ENCODE assay signal across 8 cellular contexts in genomic region chr12:78229491-78230209, GRCh38.
A peak's percentile ranks its signal among the peaks of the same experiment; 100 is the strongest.
DNase-seq lines count a peak whose midpoint lies in the region; ATAC-seq and TF ChIP-seq lines count a peak whose summit lies in the region.

No MANE protein-coding gene starts in this region.

- ATAC-seq in GM21529 (IDR thresholded peaks at IDR 0.05; ENCODE audit: unreplicated experiment), result peak; percentile 98

- H3K4me3 ChIP-seq in HL-60 (replicated peaks; ENCODE audit: insufficient read depth, low read length), result no peak overlapping the region
- no peak overlapping the region for H3K4me3 ChIP-seq in SJCRH30

- no peak overlapping the region for H3K27ac Mint-ChIP-seq in activated naive CD4-positive, alpha-beta T cell treated with anti-CD3 and anti-CD28 coated beads for 36 hours

- DNase-seq in activated naive CD4-positive, alpha-beta T cell treated with anti-CD3 and anti-CD28 coated beads for 36 hours, result peak; percentile 47
- no peak for DNase-seq in activated naive CD4-positive, alpha-beta T cell treated with anti-CD3 and anti-CD28 coated beads, Interleukin-2, amount 50 U/mL, for 16 hours
- DNase-seq in HL-60 (ENCODE audit: low read depth in 1 of 2, low spot score in 1 of 2) (peak in 1 of 2 experiments; percentile 34), SJCRH30 (peak; percentile 28 to 55), foreskin melanocyte (peak; percentile 16), pons (ENCODE audit: low spot score) (no peak)
- peak; percentile 32 for DNase-seq in stimulated activated CD8-positive, alpha-beta memory T cell treated with anti-CD3 and anti-CD28 coated beads, Interleukin-4, amount 100 ng/mL, for 48 hours

- no peak overlapping the region for H3K4me3 Mint-ChIP-seq in activated naive CD4-positive, alpha-beta T cell treated with anti-CD3 and anti-CD28 coated beads for 36 hours

- H3K27me3 ChIP-seq in HL-60 (ENCODE audit: insufficient read depth, poor library complexity, severe bottlenecking) (no peaks in the 10 kb centered on the region), SJCRH30 (no peaks in the 10 kb centered on the region)

- no peaks in the 10 kb centered on the region for H3K9me3 Mint-ChIP-seq in activated naive CD4-positive, alpha-beta T cell treated with anti-CD3 and anti-CD28 coated beads for 36 hours

- peaks cover 3% of the 10 kb centered on the region for H3K4me1 Mint-ChIP-seq in activated naive CD4-positive, alpha-beta T cell treated with anti-CD3 and anti-CD28 coated beads for 36 hours (ENCODE audit: low read depth)

- CTCF ChIA-PET in activated naive CD4-positive, alpha-beta T cell treated with anti-CD3 and anti-CD28 coated beads for 36 hours (lab: Charles Lee), result interaction anchor here (0.6 kb wide), 1 partner anchor 222 kb away, joined by 3 read pairs; no protein-coding TSS in a partner anchor

- no peaks in the 10 kb centered on the region for H3K27me3 Mint-ChIP-seq in activated naive CD4-positive, alpha-beta T cell treated with anti-CD3 and anti-CD28 coated beads for 36 hours (ENCODE audit: low read depth)

- no peaks in the 10 kb centered on the region for H3K36me3 Mint-ChIP-seq in activated naive CD4-positive, alpha-beta T cell treated with anti-CD3 and anti-CD28 coated beads for 36 hours (ENCODE audit: low read depth)

- intact Hi-C loops in activated naive CD4-positive, alpha-beta T cell treated with anti-CD3 and anti-CD28 coated beads for 36 hours (cut with micrococcal nuclease), result no loop called here

- TF ChIP-seq CTCF in HL-60 (IDR thresholded peaks at IDR 0.05; ENCODE audit: insufficient read depth, low read length), result peak; percentile 14

- H3K9me3 ChIP-seq in SJCRH30 (replicated peaks), result no peaks in the 10 kb centered on the region

- no peaks in the 10 kb centered on the region for H3K4me1 ChIP-seq in SJCRH30

- no peak overlapping the region for H3K27ac ChIP-seq in HL-60 (replicated peaks)
- H3K27ac ChIP-seq in SJCRH30, result no peak overlapping the region

- no peaks in the 10 kb centered on the region for H3K36me3 ChIP-seq in SJCRH30

Comparison
In these comparisons a context has a peak if more than half of its experiments do, and no peak if none do; other contexts are left out.
1. DNase-seq: peak in activated naive CD4-positive, alpha-beta T cell treated with anti-CD3 and anti-CD28 coated beads for 36 hours (single experiment), SJCRH30 (2 of 2), foreskin melanocyte (single experiment) and stimulated activated CD8-positive, alpha-beta memory T cell treated with anti-CD3 and anti-CD28 coated beads, Interleukin-4, amount 100 ng/mL, for 48 hours (single experiment); none in activated naive CD4-positive, alpha-beta T cell treated with anti-CD3 and anti-CD28 coated beads, Interleukin-2, amount 50 U/mL, for 16 hours (single experiment) and pons (single experiment).